Comparison of ENCODE assay signal across 22 cellular contexts in genomic region chr3:14506626-14507344, GRCh38. TPM values are rescaled to one million over a fixed set of nuclear protein-coding genes. Genes with fewer than 3 reads are reported as not detected.
A peak's percentile ranks its signal among the peaks of the same experiment; 100 is the strongest.
DNase-seq lines count a peak whose midpoint lies in the region; ATAC-seq, FAIRE-seq and TF ChIP-seq lines count a peak whose summit lies in the region.
"Had no signal": no experiment of that assay in that cellular context is flagged by ENCODE, and none has a peak within 500 bp of the region (broad histone marks: within the 10 kb centered on the region; RNA-seq: fewer than 3 reads in every experiment).

No MANE protein-coding gene starts in this region.

- CTCF ChIA-PET in GM10248 (lab: Yijun Ruan, JAX) = interaction anchor here (1.3 to 4.0 kb wide), 3 partner anchors 8 to 274 kb away, joined by 4 to 26 read pairs (median 8); no protein-coding TSS in a partner anchor

- H3K27ac ChIP-seq in RWPE2 (ENCODE audit: poor library complexity, severe bottlenecking) = no peak overlapping the region
- H3K27ac ChIP-seq in upper lobe of right lung = no peak overlapping the region
- H3K27ac ChIP-seq in small intestine (ENCODE audit: low read depth in 1 of 2, low read length in 1 of 2) = no peak overlapping the region
- H3K27ac ChIP-seq: GM23248 had no signal

- intact Hi-C loops in cardiac septum (cut with DNase I) (loop anchor here (5.0 to 10.0 kb wide), 2 partner anchors 101 to 278 kb away; no protein-coding TSS in a partner anchor), left cardiac atrium (cut with DNase I) (no loop called here), upper lobe of right lung (cut with DNase I) (no loop called here)

- H3K4me3 ChIP-seq in RWPE2 (ENCODE audit: severe bottlenecking) (no peak overlapping the region), upper lobe of right lung (no peak overlapping the region), small intestine (ENCODE audit: low read depth in 1 of 2, low read length in 2 of 2) (no peak overlapping the region)
- H3K4me3 ChIP-seq: GM12878, GM23248, HAP-1 had no signal

- H3K36me3 ChIP-seq in RWPE2 (ENCODE audit: low read depth) = no peaks in the 10 kb centered on the region
- no peaks in the 10 kb centered on the region for H3K36me3 ChIP-seq in upper lobe of right lung
- no peaks in the 10 kb centered on the region for H3K36me3 ChIP-seq in small intestine (ENCODE audit: control insufficient read depth in 2 of 2, insufficient read depth in 2 of 2, low read length in 2 of 2)
- H3K36me3 ChIP-seq: HAP-1 had no signal

- TF ChIP-seq CTCF in RWPE2 (IDR thresholded peaks at IDR 0.05; ENCODE audit: poor library complexity, severe bottlenecking) (no peak), upper lobe of right lung (IDR thresholded peaks at IDR 0.05) (no peak), GM10248 (IDR thresholded peaks at IDR 0.05; ENCODE audit: control extremely low read depth, extremely low read depth, low read depth, missing control alignments) (no peak)

- H3K27me3 ChIP-seq in RWPE2 (ENCODE audit: insufficient read depth, poor library complexity, severe bottlenecking) (no peaks in the 10 kb centered on the region), upper lobe of right lung (no peaks in the 10 kb centered on the region), small intestine (ENCODE audit: control insufficient read depth in 2 of 2, insufficient read depth in 2 of 2, low read length in 2 of 2) (no peaks in the 10 kb centered on the region)

- no peak for FAIRE-seq in small intestine (lab: Jason Lieb, UNC)
- FAIRE-seq: GM12878, HTR-8/SVneo had no signal

- ATAC-seq in left cardiac atrium = no peak
- no peak for ATAC-seq in RWPE2 (ENCODE audit: low read depth)
- ATAC-seq in upper lobe of right lung = no peak

- DNase-seq in cardiac septum (ENCODE audit: low spot score) (peak; percentile 57), left cardiac atrium (no peak), RWPE2 (ENCODE audit: low spot score) (peak; percentile 34), mesenteric fat pad (ENCODE audit: low spot score) (peak; percentile 59), upper lobe of right lung (peak; percentile 40), GM10248 (ENCODE audit: extremely low spot score) (no peak), small intestine (no peak)
- DNase-seq: COR-L47; DMS79; GM23248; IMR-90; NCI-H1105 treated with DMSO at 0.1 percent for 48 hours; NCI-H1694; NCI-H2081; NCI-H2171; NCI-H345; NCI-H774; NK-92 treated with Interleukin-12 subunit alpha and Interleukin-12 subunit beta, amount 100 ng/mL, for 24 hours had no signal

- H3K4me1 ChIP-seq in RWPE2 (ENCODE audit: insufficient read depth, poor library complexity, severe bottlenecking) (no peaks in the 10 kb centered on the region), upper lobe of right lung (no peaks in the 10 kb centered on the region), small intestine (ENCODE audit: control insufficient read depth in 2 of 2, insufficient read depth in 1 of 2, low read depth in 1 of 2, low read length in 1 of 2) (no peaks in the 10 kb centered on the region)
- H3K4me1 ChIP-seq: HAP-1 had no signal

- peaks cover 6% of the 10 kb centered on the region for H3K9me3 ChIP-seq in RWPE2 (ENCODE audit: severe bottlenecking)
- H3K9me3 ChIP-seq in upper lobe of right lung = no peaks in the 10 kb centered on the region
- no peaks in the 10 kb centered on the region for H3K9me3 ChIP-seq in small intestine (ENCODE audit: control insufficient read depth, low read depth)
- H3K9me3 ChIP-seq: HAP-1 had no signal

- POLR2A ChIA-PET in GM10248 (lab: Yijun Ruan, JAX) = no interaction called here

- 79 to 86% (median 82%) methylated on average over 15 to 16 of the region's 16 CpGs for WGBS in small intestine, 3 donors

RNA-seq across cellular contexts. Expression of gene GRIP2, which starts 33.4 kb away (rescaled TPM):
- total RNA-seq in cardiac septum = 67.8 TPM
- 10 to 100 TPM; 18.2 to 19.8 TPM for total RNA-seq in left cardiac atrium
- total RNA-seq in mesenteric fat pad = 0.71 TPM
- 0.52 TPM for total RNA-seq in upper lobe of right lung
- 1 to 10 TPM in 1 of 3 donors, under 1 TPM in 1, not detected in 1; 0.27 to 1.4 TPM for polyA plus RNA-seq in small intestine
- total RNA-seq: CD4-positive, alpha-beta T cell; GM12878; IMR-90 had no signal
- polyA plus RNA-seq: GM12878 had no signal

Comparison
In these comparisons a context has a peak if more than half of its experiments do, and no peak if none do; other contexts are left out.
1. DNase-seq: peak in cardiac septum (single experiment), RWPE2 (single experiment), mesenteric fat pad (single experiment) and upper lobe of right lung (single experiment); none in left cardiac atrium (single experiment), GM10248 (single experiment) and small intestine (single experiment).
2. RNA of gene GRIP2, which starts 33.4 kb away (total RNA-seq): 67.8 TPM in cardiac septum (single experiment) and 18.2 to 19.8 TPM in left cardiac atrium; 0.71 TPM in mesenteric fat pad (single experiment) and 0.52 TPM in upper lobe of right lung (single experiment); every median in the first group is over 10 times any median in the second.